Comparison of ENCODE assay signal across 15 cellular contexts in the genomic region with DNA sequence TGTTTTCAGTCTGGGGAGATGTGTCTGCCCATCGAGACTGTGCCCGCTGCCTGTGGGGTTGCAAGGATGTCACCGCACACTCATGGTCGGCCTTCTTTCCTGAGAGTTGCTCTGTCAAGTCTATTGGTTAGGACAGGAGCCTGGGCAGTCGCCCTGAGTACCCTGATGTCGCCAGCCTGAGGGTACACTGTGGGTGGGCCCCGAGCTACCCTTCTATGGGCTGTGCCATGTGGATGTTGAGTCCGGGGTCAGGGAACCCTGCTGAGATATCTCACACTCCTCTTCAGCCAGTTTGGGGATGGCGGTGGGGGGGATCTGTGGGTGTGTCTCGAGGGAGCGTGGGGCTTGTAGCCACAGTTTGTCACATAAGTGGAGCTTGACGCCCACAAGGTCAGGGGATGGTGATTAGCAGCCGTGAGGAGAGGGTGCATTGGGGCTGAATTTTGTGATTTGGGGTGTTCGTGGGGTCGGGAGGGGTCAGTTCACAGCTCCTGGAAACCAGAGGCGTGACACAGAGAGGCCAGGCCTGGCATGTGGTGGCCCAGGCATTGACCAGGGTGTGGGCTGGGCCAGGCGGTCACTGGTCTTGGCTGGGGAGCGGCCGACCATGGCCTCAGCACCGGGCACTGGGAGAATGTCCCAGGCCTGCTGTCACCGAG. TPM values are rescaled to one million over a fixed set of nuclear protein-coding genes. Genes with fewer than 3 reads are reported as not detected.
A peak's percentile ranks its signal among the peaks of the same experiment; 100 is the strongest.
DNase-seq lines count a peak whose midpoint lies in the region; ATAC-seq and TF ChIP-seq lines count a peak whose summit lies in the region.
"Had no signal": no experiment of that assay in that cellular context is flagged by ENCODE, and none has a peak within 500 bp of the region (broad histone marks: within the 10 kb centered on the region; RNA-seq: fewer than 3 reads in every experiment).

No MANE protein-coding gene starts in this region.

- no peak overlapping the region for H3K4me3 ChIP-seq in heart right ventricle
- H3K4me3 ChIP-seq in ascending aorta: no peak overlapping the region
- H3K4me3 ChIP-seq: breast epithelium had no signal

- H3K27ac ChIP-seq in heart right ventricle (no peak overlapping the region), ascending aorta (no peak overlapping the region)
- H3K27ac ChIP-seq: breast epithelium had no signal

- H3K36me3 ChIP-seq in heart right ventricle: no peaks in the 10 kb centered on the region
- H3K36me3 ChIP-seq in ascending aorta: no peaks in the 10 kb centered on the region
- H3K36me3 ChIP-seq: breast epithelium had no signal

- DNase-seq in cardiac septum (ENCODE audit: low spot score): peak; percentile 67
- no peak for DNase-seq in heart right ventricle
- DNase-seq in ascending aorta (ENCODE audit: low spot score in 2 of 2): peak; percentile 3 to 42
- no peak for DNase-seq in naive B cell
- DNase-seq in ureter (ENCODE audit: low spot score): peak; percentile 41
- DNase-seq in NAMALWA (ENCODE audit: low spot score): no peak
- DNase-seq: EL, NCI-H1048, NCI-H69, SW 1271 had no signal

- H3K4me3 Mint-ChIP-seq in naive B cell: peak overlapping the region in 5 of 8 donors; percentile 8 to 85 (median 70)
- H3K4me3 Mint-ChIP-seq: activated naive CD8-positive, alpha-beta T cell had no signal

- peak overlapping the region in 2 of 6 donors; percentile 80 to 84 for H3K27ac Mint-ChIP-seq in naive B cell
- H3K27ac Mint-ChIP-seq: activated naive CD8-positive, alpha-beta T cell had no signal

- H3K27me3 ChIP-seq in heart right ventricle (peaks cover 3 to 24% (median 12%) of the 10 kb centered on the region in 7 donors), ascending aorta (no peaks in the 10 kb centered on the region)

- H3K9me3 ChIP-seq in heart right ventricle (no peaks in the 10 kb centered on the region), ascending aorta (no peaks in the 10 kb centered on the region)
- H3K9me3 ChIP-seq: breast epithelium had no signal

- WGBS in heart right ventricle, 2 donors: 78 to 84% methylated on average over 20 to 21 of the region's 21 CpGs

- ATAC-seq in heart right ventricle: no peak
- no peak for ATAC-seq in naive B cell (ENCODE audit: low read depth in 2 of 2)
- no peak for ATAC-seq in HG03571 (IDR thresholded peaks at IDR 0.05; ENCODE audit: unreplicated experiment)
- no peak for ATAC-seq in GM18498 (IDR thresholded peaks at IDR 0.05; ENCODE audit: unreplicated experiment)

- H3K27me3 Mint-ChIP-seq in naive B cell: peaks cover 0 to 6% (median 2%) of the 10 kb centered on the region in 3 donors
- H3K27me3 Mint-ChIP-seq: activated naive CD8-positive, alpha-beta T cell had no signal

- H3K9me3 Mint-ChIP-seq in naive B cell: no peaks in the 10 kb centered on the region

- intact Hi-C loops in cardiac septum (cut with DNase I): no loop called here
- intact Hi-C loops in heart right ventricle (cut with DNase I): no loop called here
- intact Hi-C loops in ascending aorta (cut with DNase I): no loop called here

- no peaks in the 10 kb centered on the region for H3K36me3 Mint-ChIP-seq in naive B cell
- H3K36me3 Mint-ChIP-seq: activated naive CD8-positive, alpha-beta T cell had no signal

- no peaks in the 10 kb centered on the region for H3K4me1 ChIP-seq in heart right ventricle
- no peaks in the 10 kb centered on the region for H3K4me1 ChIP-seq in ascending aorta
- H3K4me1 ChIP-seq: breast epithelium had no signal

- TF ChIP-seq CTCF in heart right ventricle (IDR thresholded peaks at IDR 0.05) (no peak), ascending aorta (IDR thresholded peaks at IDR 0.05) (no peak)

- peaks cover 29 to 38% (median 29%) of the 10 kb centered on the region in 3 donors for H3K4me1 Mint-ChIP-seq in naive B cell

RNA-seq across cellular contexts. Expression of gene NPBWR2, which starts 1.5 kb away (rescaled TPM):
- total RNA-seq in cardiac septum: not detected
- not detected for total RNA-seq in heart right ventricle
- not detected for polyA plus RNA-seq in heart right ventricle
- total RNA-seq in ascending aorta: not detected
- polyA plus RNA-seq in naive B cell (ENCODE audit: low read depth in 6 of 6): not detected
- not detected for total RNA-seq in ureter
- total RNA-seq: breast epithelium had no signal
- polyA plus RNA-seq: keratinocyte had no signal

RNA-seq across cellular contexts. Expression of gene LKAAEAR1, which starts 24.7 kb away (rescaled TPM):
- total RNA-seq in cardiac septum (not detected), heart right ventricle (not detected), ascending aorta (not detected), ureter (not detected)
- polyA plus RNA-seq in heart right ventricle (under 1 TPM in 1 of 2 donors, not detected in 1; 0.12 TPM), naive B cell (ENCODE audit: low read depth in 6 of 6) (under 1 TPM in 1 of 6 donors, not detected in 5; 0.47 TPM)
- polyA plus RNA-seq: keratinocyte had no signal

RNA-seq across cellular contexts. Expression of gene OPRL1, which starts 29.0 kb away (rescaled TPM):
- total RNA-seq in cardiac septum (0.48 TPM), heart right ventricle (1 to 10 TPM in 1 of 10 donors, under 1 TPM in 9; 0.27 to 1.3 (median 0.42) TPM), ascending aorta (0.21 TPM), ureter (0.42 TPM)
- polyA plus RNA-seq in heart right ventricle (under 1 TPM; 0.19 to 0.29 TPM), naive B cell (ENCODE audit: low read depth in 6 of 6) (1 to 10 TPM in 5 of 6 donors, under 1 TPM in 1; 0.91 to 3.4 (median 2.3) TPM)

RNA-seq across cellular contexts. Expression of gene RGS19, which starts 29.5 kb away (rescaled TPM):
- total RNA-seq in cardiac septum (3.1 TPM), heart right ventricle (10 to 100 TPM in 1 of 10 donors, 1 to 10 TPM in 9; 1.8 to 13.1 (median 3.3) TPM), ascending aorta (109 TPM), ureter (10.3 TPM)
- polyA plus RNA-seq in heart right ventricle (1 to 10 TPM; 4.5 to 6.4 TPM), naive B cell (ENCODE audit: low read depth in 6 of 6) (100 to 1,000 TPM; 112 to 170 (median 132) TPM)

RNA-seq across cellular contexts. Expression of gene TCEA2, which starts 45.9 kb away (rescaled TPM):
- total RNA-seq in cardiac septum: 66.0 TPM
- 10 to 100 TPM; 40.8 to 51.0 (median 44.9) TPM for total RNA-seq in heart right ventricle
- 10 to 100 TPM; 35.0 to 54.9 TPM for polyA plus RNA-seq in heart right ventricle
- 61.4 TPM for total RNA-seq in ascending aorta
- 10 to 100 TPM; 30.2 to 51.5 (median 41.4) TPM for polyA plus RNA-seq in naive B cell (ENCODE audit: low read depth in 6 of 6)
- 43.6 TPM for total RNA-seq in ureter

Comparison
In these comparisons a context has a peak if more than half of its experiments do, and no peak if none do; other contexts are left out.
1. DNase-seq: peak in cardiac septum (single experiment), ascending aorta (2 of 2) and ureter (single experiment); none in heart right ventricle (0 of 2), naive B cell (single experiment) and NAMALWA (single experiment).